ENCODE assay signal across 8 cellular contexts in the genomic region with DNA sequence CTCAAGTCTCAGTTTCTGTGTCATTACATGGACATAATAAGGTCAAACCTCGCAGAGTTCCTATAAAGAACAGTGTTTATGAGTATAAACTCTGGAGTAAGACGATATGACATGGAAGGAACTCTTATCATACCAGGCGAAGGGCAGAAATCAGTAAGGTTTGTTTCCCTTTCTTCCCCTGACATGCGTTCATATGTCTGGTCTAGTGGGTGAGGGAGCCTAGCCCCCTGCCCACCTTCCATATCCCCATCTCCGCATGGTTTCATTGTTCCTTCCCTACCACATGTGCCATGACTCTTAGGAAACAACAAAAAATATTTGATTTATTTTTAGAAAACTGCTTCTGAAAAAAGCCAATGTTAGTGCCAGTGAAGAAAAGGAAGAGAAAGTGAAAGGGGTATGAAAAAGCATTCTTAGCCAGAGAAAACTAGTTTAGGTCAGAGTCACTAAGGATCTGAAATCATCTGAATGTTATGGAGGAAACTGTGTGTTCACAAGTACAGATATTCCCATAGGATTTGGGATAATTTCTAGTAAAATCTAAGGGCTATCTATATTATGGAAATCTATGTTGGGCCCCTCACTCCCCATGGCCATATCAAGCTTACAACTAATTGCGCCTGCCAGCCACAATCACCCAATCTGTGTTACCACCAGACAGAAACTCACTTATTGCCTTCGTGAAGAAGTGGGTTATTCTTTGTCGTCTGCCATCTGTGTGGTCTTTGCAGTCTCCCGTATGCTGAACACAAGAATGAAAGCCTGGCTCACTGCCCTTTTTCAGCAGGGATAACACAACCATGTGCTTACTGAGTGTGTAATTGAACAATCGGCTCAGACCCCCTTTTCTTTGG. TPM values are rescaled to one million over a fixed set of nuclear protein-coding genes. Genes with fewer than 3 reads are reported as not detected.
DNase-seq lines count a peak whose midpoint lies in the region; ATAC-seq and TF ChIP-seq lines count a peak whose summit lies in the region.

No MANE protein-coding gene starts in this region.

- TF ChIP-seq CTCF in GM06990 (IDR thresholded peaks at IDR 0.05; ENCODE audit: insufficient read depth, low read length, poor library complexity, severe bottlenecking) (no peak), fibroblast of pulmonary artery (IDR thresholded peaks at IDR 0.05; ENCODE audit: low read length, missing control alignments) (no peak)

- peak overlapping the region; percentile 33 for H3K4me3 ChIP-seq in GM06990 (replicated peaks; ENCODE audit: low read depth, low read length)
- no peak overlapping the region for H3K4me3 ChIP-seq in fibroblast of pulmonary artery (replicated peaks; ENCODE audit: low read depth, low read length)
- H3K4me3 ChIP-seq in H7 (ENCODE audit: insufficient read depth, low read depth, low read length), result no peak overlapping the region

- H3K36me3 Mint-ChIP-seq in activated CD4-positive, alpha-beta memory T cell treated with anti-CD3 and anti-CD28 coated beads for 36 hours, result peaks cover 2% of the 10 kb centered on the region

- POLR2A ChIA-PET in activated CD4-positive, alpha-beta memory T cell treated with anti-CD3 and anti-CD28 coated beads for 36 hours (lab: Charles Lee), result no interaction called here

- no peaks in the 10 kb centered on the region for H3K36me3 ChIP-seq in GM06990 (ENCODE audit: control insufficient read depth, insufficient read depth, low read length)
- H3K36me3 ChIP-seq in H7 (replicated peaks; ENCODE audit: control insufficient read depth, insufficient read depth, low read length), result no peaks in the 10 kb centered on the region

- H3K27ac Mint-ChIP-seq in activated CD4-positive, alpha-beta memory T cell treated with anti-CD3 and anti-CD28 coated beads for 36 hours, result no peak overlapping the region

- H3K4me3 Mint-ChIP-seq in activated CD4-positive, alpha-beta memory T cell treated with anti-CD3 and anti-CD28 coated beads for 36 hours, result no peak overlapping the region

- no peak for DNase-seq in GM06990 (ENCODE audit: extremely low read depth, insufficient read length)
- DNase-seq in NCI-H1092 (lab: John Stamatoyannopoulos, UW), result peak; percentile 7
- DNase-seq in fibroblast of pulmonary artery (ENCODE audit: low read depth), result peak; percentile 31
- DNase-seq in activated CD4-positive, alpha-beta memory T cell treated with anti-CD3 and anti-CD28 coated beads for 36 hours, result no peak
- DNase-seq in putamen (ENCODE audit: low spot score), result no peak
- DNase-seq in H7, result no peak
- no peak for DNase-seq in NCI-H187 (lab: John Stamatoyannopoulos, UW)

- H3K27me3 ChIP-seq in GM06990 (replicated peaks; ENCODE audit: control insufficient read depth, insufficient read depth, low read length) (no peaks in the 10 kb centered on the region), H7 (ENCODE audit: control insufficient read depth, insufficient read depth, low read length) (no peaks in the 10 kb centered on the region)

- intact Hi-C loops in activated CD4-positive, alpha-beta memory T cell treated with anti-CD3 and anti-CD28 coated beads for 36 hours (cut with micrococcal nuclease), result no loop called here

- H3K27me3 Mint-ChIP-seq in activated CD4-positive, alpha-beta memory T cell treated with anti-CD3 and anti-CD28 coated beads for 36 hours, result peaks cover 2% of the 10 kb centered on the region

- peaks cover 6% of the 10 kb centered on the region for H3K4me1 Mint-ChIP-seq in activated CD4-positive, alpha-beta memory T cell treated with anti-CD3 and anti-CD28 coated beads for 36 hours (ENCODE audit: low read depth)

- peaks cover 2% of the 10 kb centered on the region for H3K9me3 Mint-ChIP-seq in activated CD4-positive, alpha-beta memory T cell treated with anti-CD3 and anti-CD28 coated beads for 36 hours

- CTCF ChIA-PET in activated CD4-positive, alpha-beta memory T cell treated with anti-CD3 and anti-CD28 coated beads for 36 hours (lab: Charles Lee), result no interaction called here

- peak; percentile 67 for ATAC-seq in GM21367 (IDR thresholded peaks at IDR 0.05; ENCODE audit: unreplicated experiment)

RNA-seq across cellular contexts. Expression of a gene that starts 19.9 kb away (rescaled TPM):
- total RNA-seq in activated CD4-positive, alpha-beta memory T cell treated with anti-CD3 and anti-CD28 coated beads for 36 hours, result not detected
- total RNA-seq in H7 (2014; rRNA removed; shearing (Covaris generic)), result not detected in 2 replicates

Comparison
In these comparisons a context has a peak if more than half of its experiments do, and no peak if none do; other contexts are left out.
1. DNase-seq: peak in NCI-H1092 (single experiment) and fibroblast of pulmonary artery (single experiment); none in GM06990 (single experiment), activated CD4-positive, alpha-beta memory T cell treated with anti-CD3 and anti-CD28 coated beads for 36 hours (single experiment), putamen (single experiment), H7 (single experiment) and NCI-H187 (0 of 2).